In the genomic region with DNA sequence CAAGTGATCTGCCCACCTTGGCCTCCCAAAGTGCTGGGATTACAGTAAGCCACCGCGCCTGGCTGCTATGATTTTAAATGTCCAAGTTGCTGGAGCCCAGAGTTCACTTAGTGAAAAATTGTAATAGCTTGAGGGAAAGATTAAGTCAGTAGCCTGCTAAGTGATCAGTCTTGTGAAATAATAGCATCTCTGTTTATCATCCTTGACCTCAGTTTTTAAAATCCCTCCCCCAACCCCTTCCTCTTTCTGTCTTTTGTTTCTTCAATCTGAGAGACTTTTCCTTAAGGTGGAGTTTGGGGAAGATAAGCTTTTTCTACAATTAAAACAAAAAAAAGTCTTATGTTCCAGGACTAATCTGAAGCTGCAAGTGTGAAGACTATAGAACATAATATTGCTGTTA, we compare ENCODE assay signal across 12 cellular contexts. TPM values are rescaled to one million over a fixed set of nuclear protein-coding genes. Genes with fewer than 3 reads are reported as not detected.
DNase-seq lines count a peak whose midpoint lies in the region; ATAC-seq and TF ChIP-seq lines count a peak whose summit lies in the region.
"Had no signal": no experiment of that assay in that cellular context is flagged by ENCODE, and none has a peak within 500 bp of the region (broad histone marks: within the 10 kb centered on the region; RNA-seq: fewer than 3 reads in every experiment).

No MANE protein-coding gene starts in this region.

- no peaks in the 10 kb centered on the region for H3K27me3 Mint-ChIP-seq in dendritic cell treated with granulocyte-macrophage colony-stimulating factor and Interleukin-4, amounts not matched to agents 40 ng/mL and 50 ng/mL, for 4 days

- H4K20me1 ChIP-seq in smooth muscle cell (ENCODE audit: low read depth) = peaks cover 99% of the 10 kb centered on the region

- no peak overlapping the region for H3K4me3 Mint-ChIP-seq in dendritic cell treated with granulocyte-macrophage colony-stimulating factor and Interleukin-4, amounts not matched to agents 40 ng/mL and 50 ng/mL, for 4 days

- H3K27ac ChIP-seq in smooth muscle cell (ENCODE audit: low read depth) = peak overlapping the region; percentile 17
- H3K27ac ChIP-seq in Peyer's patch = no peak overlapping the region

- TF ChIP-seq POLR2A in Peyer's patch (IDR thresholded peaks at IDR 0.05) = no peak

- peak overlapping the region; percentile 68 for H3K4me2 ChIP-seq in smooth muscle cell

- H3K4me3 ChIP-seq in HAP-1 (no peak overlapping the region), smooth muscle cell (no peak overlapping the region), Peyer's patch (no peak overlapping the region)

- peaks cover 10% of the 10 kb centered on the region for H3K36me3 Mint-ChIP-seq in dendritic cell treated with granulocyte-macrophage colony-stimulating factor and Interleukin-4, amounts not matched to agents 40 ng/mL and 50 ng/mL, for 4 days (ENCODE audit: low read depth)

- no peaks in the 10 kb centered on the region for H3K36me3 ChIP-seq in HAP-1 (replicated peaks)
- no peaks in the 10 kb centered on the region for H3K36me3 ChIP-seq in smooth muscle cell (ENCODE audit: low read depth)
- H3K36me3 ChIP-seq in Peyer's patch = no peaks in the 10 kb centered on the region

- peaks cover 40% of the 10 kb centered on the region for H3K4me1 ChIP-seq in HAP-1
- H3K4me1 ChIP-seq in smooth muscle cell (ENCODE audit: low read depth) = peaks cover 27% of the 10 kb centered on the region
- peaks cover 0 to 42% (median 2%) of the 10 kb centered on the region in 4 donors for H3K4me1 ChIP-seq in Peyer's patch

- ATAC-seq in HG03139 (IDR thresholded peaks at IDR 0.05; ENCODE audit: unreplicated experiment) = no peak
- no peak for ATAC-seq in GM18520 (IDR thresholded peaks at IDR 0.05; ENCODE audit: unreplicated experiment)

- H3F3A ChIP-seq in smooth muscle cell (ENCODE audit: low read depth) = peaks cover 7% of the 10 kb centered on the region

- H3K79me2 ChIP-seq in smooth muscle cell (ENCODE audit: low read depth) = peaks cover 100% of the 10 kb centered on the region

- H3K9me3 ChIP-seq in HAP-1 (no peaks in the 10 kb centered on the region), smooth muscle cell (replicated peaks; ENCODE audit: low read depth) (no peaks in the 10 kb centered on the region), Peyer's patch (no peaks in the 10 kb centered on the region)

- no peak overlapping the region for H3K9ac ChIP-seq in smooth muscle cell (ENCODE audit: low read depth)

- TF ChIP-seq CTCF in smooth muscle cell (IDR thresholded peaks at IDR 0.05; ENCODE audit: borderline replicate concordance, insufficient read depth, poor library complexity, severe bottlenecking) (no peak), Peyer's patch (IDR thresholded peaks at IDR 0.05) (no peak)

- in situ Hi-C loops in HAP-1 (cut with MboI; ENCODE audit: low sequenced_read_pairs) = no loop called here

- H3K4me1 Mint-ChIP-seq in dendritic cell treated with granulocyte-macrophage colony-stimulating factor and Interleukin-4, amounts not matched to agents 40 ng/mL and 50 ng/mL, for 4 days (ENCODE audit: low read depth) = peaks cover 56% of the 10 kb centered on the region

- 74% methylated on average over 2 of the region's 2 CpGs for WGBS in smooth muscle cell (ENCODE audit: low lambda C conversion rate)

- intact Hi-C loops in dendritic cell treated with granulocyte-macrophage colony-stimulating factor and Interleukin-4, amounts not matched to agents 40 ng/mL and 50 ng/mL, for 4 days (cut with micrococcal nuclease) = no loop called here

- peak; percentile 28 to 59 for DNase-seq in HAP-1 (ENCODE audit: low spot score in 2 of 2)
- peak; percentile 55 to 81 for DNase-seq in NOMO-1 (lab: John Stamatoyannopoulos, UW; ENCODE audit: unreplicated experiment in 2 of 2)
- no peak for DNase-seq in smooth muscle cell (lab: John Stamatoyannopoulos, UW; ENCODE audit: unreplicated experiment)
- no peak for DNase-seq in stimulated activated CD4-positive, alpha-beta T cell treated with anti-CD3 and anti-CD28 coated beads, Interleukin-4, amount 100 ng/mL, for 24 hours
- no peak for DNase-seq in Peyer's patch
- DNase-seq: activated CD4-positive, alpha-beta T cell treated with anti-CD3 and anti-CD28 coated beads for 48 hours; activated T-cell treated with anti-CD3 and anti-CD28 coated beads, Interleukin-2, amount 50 U/mL, for 48 hours; NCI-H187; NK-92 treated with Interleukin-12 subunit alpha and Interleukin-12 subunit beta, amount 100 ng/mL, for 24 hours had no signal

- H3K27me3 ChIP-seq in HAP-1 (ENCODE audit: low read depth) (no peaks in the 10 kb centered on the region), smooth muscle cell (ENCODE audit: low read depth) (no peaks in the 10 kb centered on the region), Peyer's patch (no peaks in the 10 kb centered on the region)

- H3K27ac Mint-ChIP-seq in dendritic cell treated with granulocyte-macrophage colony-stimulating factor and Interleukin-4, amounts not matched to agents 40 ng/mL and 50 ng/mL, for 4 days = peak overlapping the region; percentile 51

- H2AFZ ChIP-seq in smooth muscle cell (ENCODE audit: low read depth) = no peak overlapping the region

- peaks cover 6% of the 10 kb centered on the region for H3K9me3 Mint-ChIP-seq in dendritic cell treated with granulocyte-macrophage colony-stimulating factor and Interleukin-4, amounts not matched to agents 40 ng/mL and 50 ng/mL, for 4 days

RNA-seq across cellular contexts. Expression of a gene that starts 6.4 kb away (rescaled TPM):
- 80.0 and 94.0 TPM in 2 replicates for total RNA-seq in smooth muscle cell
- 15.3 and 16.4 TPM in 2 replicates for polyA plus RNA-seq in smooth muscle cell
- total RNA-seq in Peyer's patch = 100 to 1,000 TPM in 1 of 4 donors, 10 to 100 TPM in 3; 87.8 to 123 (median 97.8) TPM

Comparison
In these comparisons a context has a peak if more than half of its experiments do, and no peak if none do; other contexts are left out.
1. DNase-seq: peak in HAP-1 (2 of 2) and NOMO-1 (2 of 2); none in smooth muscle cell (single experiment), stimulated activated CD4-positive, alpha-beta T cell treated with anti-CD3 and anti-CD28 coated beads, Interleukin-4, amount 100 ng/mL, for 24 hours (single experiment) and Peyer's patch (0 of 3).